ENCODE assay signal across 7 cellular contexts in the genomic region with DNA sequence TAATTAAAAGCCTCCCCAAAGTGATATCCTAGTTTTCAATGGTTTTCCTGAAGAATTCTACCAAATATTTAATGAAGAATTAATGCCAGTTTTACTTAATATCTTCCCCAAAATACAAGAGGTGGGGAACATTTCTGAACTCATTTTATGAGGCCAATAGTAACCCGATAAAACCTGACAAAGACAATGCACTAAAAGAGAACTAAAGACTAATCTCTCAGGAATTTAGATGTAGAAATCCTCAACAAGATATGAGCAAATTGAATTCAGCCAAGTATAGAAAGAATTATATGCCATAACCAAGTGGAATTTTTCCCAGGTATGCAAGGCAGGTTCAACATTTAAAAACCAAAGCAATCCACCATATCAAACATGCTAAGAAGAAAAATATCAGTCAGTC.
A peak's percentile ranks its signal among the peaks of the same experiment; 100 is the strongest.
DNase-seq lines count a peak whose midpoint lies in the region; ATAC-seq, FAIRE-seq and TF ChIP-seq lines count a peak whose summit lies in the region.
"Not testable (repeated sequence)": the region's sequence is repeated elsewhere in the genome, so short reads cannot be mapped to it uniquely, and the experiment has no call there.

No MANE protein-coding gene starts in this region.

- POLR2A ChIA-PET in RWPE1 (lab: Yijun Ruan, JAX; ENCODE audit: low non-redundant PET); GM12878 (lab: Charles Lee): not testable (repeated sequence)

- RAD21 ChIA-PET in GM12878 (lab: Charles Lee; ENCODE audit: unreplicated experiment), result not testable (repeated sequence)

- CTCF ChIA-PET in RWPE1 (lab: Yijun Ruan, JAX), result not testable (repeated sequence)
- CTCF ChIA-PET in GM12878 (lab: Yijun Ruan, JAX), result interaction anchor here (0.6 kb wide), 1 partner anchor 37 kb away, joined by 3 read pairs; no protein-coding TSS in a partner anchor

- 96% methylated on average over 1 of the region's 1 CpG for WGBS in GM12878 (ENCODE audit: insufficient coverage, insufficient replicate concordance, low lambda C conversion rate, missing lambda C conversion rate)

- not testable (repeated sequence) for H3K9ac ChIP-seq in GM12878 (ENCODE audit: control insufficient read depth, insufficient read depth, low read length)

- TF ChIP-seq EP300 in GM12878 (IDR thresholded peaks at IDR 0.05; ENCODE audit: borderline replicate concordance in 1 of 2, control insufficient read depth in 1 of 2, low read depth in 2 of 2, low read length in 2 of 2), result not testable (repeated sequence)

- in situ Hi-C loops in GM12878 (cut with MboI), result not testable (repeated sequence)

- not testable (repeated sequence) for H3K27ac ChIP-seq in RWPE1; GM12878 (ENCODE audit: control insufficient read depth, insufficient read depth)

- TF ChIP-seq RAD21 in GM12878 (IDR thresholded peaks at IDR 0.05; ENCODE audit: insufficient read depth, low read depth, low read length), result not testable (repeated sequence)

- H3K9me3 ChIP-seq in GM12878 (replicated peaks; ENCODE audit: control insufficient read depth, insufficient read depth, low read length), result not testable (repeated sequence)

- intact Hi-C loops in GM12878 (cut with micrococcal nuclease; ENCODE audit: unreplicated experiment), result not testable (repeated sequence)

- H3K27me3 ChIP-seq in GM12878 (replicated peaks in 1 of 2; ENCODE audit: control insufficient read depth in 2 of 2, insufficient read depth in 2 of 2, low read length in 1 of 2), result not testable (repeated sequence)

- ATAC-seq in GM12878, result not testable (repeated sequence)

- not testable (repeated sequence) for TF ChIP-seq POLR2A in GM12878 (IDR thresholded peaks at IDR 0.05; ENCODE audit: low read depth, low read length)

- H3K4me2 ChIP-seq in GM12878 (ENCODE audit: control insufficient read depth, insufficient read depth), result not testable (repeated sequence)

- BruUV-seq in GM12878 (replicated peaks; lab: Mats Ljungman, UMichigan), result not testable (repeated sequence)

- H4K20me1 ChIP-seq in GM12878 (ENCODE audit: control insufficient read depth, insufficient read depth), result not testable (repeated sequence)

- FAIRE-seq in HTR-8/SVneo (lab: Jason Lieb, UNC), result not testable (repeated sequence)
- peak; percentile 76 for FAIRE-seq in GM12878 (lab: Jason Lieb, UNC)

- H3K36me3 ChIP-seq in GM12878 (ENCODE audit: control insufficient read depth in 2 of 2, insufficient read depth in 2 of 2, low read length in 1 of 2), result not testable (repeated sequence)

- DNase-seq in EL (peak; percentile 42), HTR-8/SVneo (ENCODE audit: insufficient read length, low spot score) (peak; percentile 2), RWPE1 (ENCODE audit: low spot score) (peak; percentile 7), epithelial cell of esophagus (ENCODE audit: low read depth) (peak; percentile 36), fibroblast of villous mesenchyme (ENCODE audit: low read depth) (peak; percentile 33), renal cortical epithelial cell (ENCODE audit: low read depth) (peak; percentile 30)
- DNase-seq in GM12878 (ENCODE audit: low read depth, low spot score), result not testable (repeated sequence)

- not testable (repeated sequence) for H3K4me3 ChIP-seq in GM12878; epithelial cell of esophagus (ENCODE audit: low read length); fibroblast of villous mesenchyme (ENCODE audit: low read depth, low read length)

- not testable (repeated sequence) for TF ChIP-seq CTCF in RWPE1 (conservative IDR thresholded peaks at IDR 0.05; ENCODE audit: low read depth); GM12878 (IDR thresholded peaks at IDR 0.05 in 2 of 3, conservative IDR thresholded peaks at IDR 0.05 in 1 of 3; ENCODE audit: control insufficient read depth in 2 of 3, extremely low read depth in 1 of 3, insufficient read depth in 1 of 3, low read depth in 3 of 3, low read length in 3 of 3); epithelial cell of esophagus (IDR thresholded peaks at IDR 0.05; ENCODE audit: insufficient read depth, low read depth, low read length, missing control alignments); fibroblast of villous mesenchyme (IDR thresholded peaks at IDR 0.05; ENCODE audit: insufficient read depth, low read depth, low read length)

- H3K4me1 ChIP-seq in GM12878 (ENCODE audit: control insufficient read depth, insufficient read depth, low read length), result not testable (repeated sequence)

- H2AFZ ChIP-seq in GM12878 (ENCODE audit: control insufficient read depth, low read depth, low read length), result not testable (repeated sequence)

- not testable (repeated sequence) for H3K79me2 ChIP-seq in GM12878 (ENCODE audit: control insufficient read depth, insufficient read depth, low read length)

- SMC1A ChIA-PET in GM12878 (lab: Charles Lee; ENCODE audit: uncharacterized antibody, unreplicated experiment), result not testable (repeated sequence)
